16 cellular contexts compared by ENCODE assay signal in the genomic region with DNA sequence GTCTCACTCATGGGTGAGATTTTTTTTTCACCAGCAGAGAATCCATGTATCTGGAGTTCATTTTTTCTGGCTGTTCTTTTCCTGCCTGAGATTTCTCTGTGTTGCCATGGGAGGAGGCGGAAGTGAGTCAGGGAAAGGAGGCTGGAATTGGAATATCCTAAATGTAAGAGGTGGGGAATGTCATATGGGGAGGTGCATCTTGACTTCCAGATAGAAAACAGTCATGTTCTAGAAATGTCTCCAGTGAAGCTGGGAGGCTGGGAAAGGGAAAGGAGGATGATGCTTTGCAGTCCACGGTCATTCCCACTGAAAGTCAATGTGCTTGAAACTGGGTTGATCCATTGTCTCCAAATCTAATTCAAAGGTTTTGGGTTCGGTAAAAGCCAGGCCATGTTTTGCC. TPM values are rescaled to one million over a fixed set of nuclear protein-coding genes. Genes with fewer than 3 reads are reported as not detected.
DNase-seq lines count a peak whose midpoint lies in the region; TF ChIP-seq lines count a peak whose summit lies in the region.
"Had no signal": no experiment of that assay in that cellular context is flagged by ENCODE, and none has a peak within 500 bp of the region (broad histone marks: within the 10 kb centered on the region; RNA-seq: fewer than 3 reads in every experiment).

No MANE protein-coding gene starts in this region.

- TF ChIP-seq CTCF in AG10803 (conservative IDR thresholded peaks at IDR 0.05; ENCODE audit: low read length) (no peak), cardiac fibroblast (IDR thresholded peaks at IDR 0.05; ENCODE audit: low read depth, low read length) (no peak), brain microvascular endothelial cell (IDR thresholded peaks at IDR 0.05; ENCODE audit: low read depth, low read length, missing control alignments) (no peak)

- peaks cover 16% of the 10 kb centered on the region for H3K27me3 Mint-ChIP-seq in activated CD4-positive, alpha-beta memory T cell treated with anti-CD3 and anti-CD28 coated beads for 36 hours

- peaks cover 4% of the 10 kb centered on the region for H3K4me1 Mint-ChIP-seq in activated CD4-positive, alpha-beta memory T cell treated with anti-CD3 and anti-CD28 coated beads for 36 hours (ENCODE audit: low read depth)
- H3K4me1 Mint-ChIP-seq: neural progenitor cell had no signal

- H3K4me3 ChIP-seq in AG10803 (ENCODE audit: low read length) (no peak overlapping the region), cardiac fibroblast (replicated peaks in 1 of 2; ENCODE audit: low read depth in 2 of 2, low read length in 2 of 2) (no peak overlapping the region), brain microvascular endothelial cell (ENCODE audit: low read depth, low read length) (no peak overlapping the region)
- H3K4me3 ChIP-seq: K562, neural progenitor cell had no signal

- intact Hi-C loops in activated CD4-positive, alpha-beta memory T cell treated with anti-CD3 and anti-CD28 coated beads for 36 hours (cut with micrococcal nuclease): no loop called here

- no peaks in the 10 kb centered on the region for H3K27me3 ChIP-seq in brain microvascular endothelial cell (replicated peaks)
- H3K27me3 ChIP-seq: neural progenitor cell had no signal

- H3K4me3 Mint-ChIP-seq in activated CD4-positive, alpha-beta memory T cell treated with anti-CD3 and anti-CD28 coated beads for 36 hours: no peak overlapping the region
- H3K4me3 Mint-ChIP-seq: neural progenitor cell, T-helper 17 cell had no signal

- in situ Hi-C loops in brain microvascular endothelial cell (cut with HindIII; ENCODE audit: low pct_ligation_motif_present, low sequenced_read_pairs): no loop called here

- peaks cover 4% of the 10 kb centered on the region for H3K9me3 Mint-ChIP-seq in activated CD4-positive, alpha-beta memory T cell treated with anti-CD3 and anti-CD28 coated beads for 36 hours
- H3K9me3 Mint-ChIP-seq: neural progenitor cell had no signal

- H3K27ac Mint-ChIP-seq in activated CD4-positive, alpha-beta memory T cell treated with anti-CD3 and anti-CD28 coated beads for 36 hours: no peak overlapping the region
- H3K27ac Mint-ChIP-seq: neural progenitor cell, T-helper 17 cell had no signal

- DNase-seq in AG10803 (ENCODE audit: low read depth): peak; percentile 88
- DNase-seq in HS-5 (ENCODE audit: low read depth): peak; percentile 89
- peak; percentile 12 to 54 for DNase-seq in cardiac fibroblast (ENCODE audit: low read depth in 2 of 2)
- peak; percentile 78 for DNase-seq in kidney tubule cell (ENCODE audit: low spot score)
- no peak for DNase-seq in activated CD4-positive, alpha-beta memory T cell treated with anti-CD3 and anti-CD28 coated beads for 36 hours
- DNase-seq in stimulated activated CD4-positive, alpha-beta T cell treated with anti-CD3 and anti-CD28 coated beads, Interleukin-15, amount 100 ng/mL, for 24 hours: no peak
- DNase-seq in brain microvascular endothelial cell: no peak
- no peak for DNase-seq in DMS 273 (lab: John Stamatoyannopoulos, UW; ENCODE audit: unreplicated experiment)
- DNase-seq: activated gamma-delta T cell; COR-L47; kidney glomerular epithelial cell; NCI-H1105 treated with DMSO at 0.1 percent for 48 hours; stimulated activated CD4-positive, alpha-beta T cell treated with anti-CD3 and anti-CD28 coated beads, Interleukin-1b, Interleukin-23, amount 100 ng/mL, for 48 hours; T-helper 17 cell had no signal

- H3K27ac ChIP-seq in brain microvascular endothelial cell: no peak overlapping the region
- H3K27ac ChIP-seq: neural progenitor cell had no signal

- H3K36me3 Mint-ChIP-seq in activated CD4-positive, alpha-beta memory T cell treated with anti-CD3 and anti-CD28 coated beads for 36 hours: no peaks in the 10 kb centered on the region
- H3K36me3 Mint-ChIP-seq: neural progenitor cell had no signal

- no peaks in the 10 kb centered on the region for H3K36me3 ChIP-seq in brain microvascular endothelial cell (replicated peaks)
- H3K36me3 ChIP-seq: neural progenitor cell had no signal

- POLR2A ChIA-PET in activated CD4-positive, alpha-beta memory T cell treated with anti-CD3 and anti-CD28 coated beads for 36 hours (lab: Charles Lee): no interaction called here

- CTCF ChIA-PET in activated CD4-positive, alpha-beta memory T cell treated with anti-CD3 and anti-CD28 coated beads for 36 hours (lab: Charles Lee): no interaction called here

RNA-seq across cellular contexts. Expression of a gene that starts 39.7 kb away (rescaled TPM):
- total RNA-seq in activated CD4-positive, alpha-beta memory T cell treated with anti-CD3 and anti-CD28 coated beads for 36 hours: 10 to 100 TPM; 42.1 to 44.3 TPM

Comparison
In these comparisons a context has a peak if more than half of its experiments do, and no peak if none do; other contexts are left out.
1. DNase-seq: peak in AG10803 (single experiment), HS-5 (single experiment), cardiac fibroblast (2 of 2) and kidney tubule cell (single experiment); none in activated CD4-positive, alpha-beta memory T cell treated with anti-CD3 and anti-CD28 coated beads for 36 hours (single experiment), stimulated activated CD4-positive, alpha-beta T cell treated with anti-CD3 and anti-CD28 coated beads, Interleukin-15, amount 100 ng/mL, for 24 hours (single experiment), brain microvascular endothelial cell (single experiment) and DMS 273 (single experiment).